In the genomic region with DNA sequence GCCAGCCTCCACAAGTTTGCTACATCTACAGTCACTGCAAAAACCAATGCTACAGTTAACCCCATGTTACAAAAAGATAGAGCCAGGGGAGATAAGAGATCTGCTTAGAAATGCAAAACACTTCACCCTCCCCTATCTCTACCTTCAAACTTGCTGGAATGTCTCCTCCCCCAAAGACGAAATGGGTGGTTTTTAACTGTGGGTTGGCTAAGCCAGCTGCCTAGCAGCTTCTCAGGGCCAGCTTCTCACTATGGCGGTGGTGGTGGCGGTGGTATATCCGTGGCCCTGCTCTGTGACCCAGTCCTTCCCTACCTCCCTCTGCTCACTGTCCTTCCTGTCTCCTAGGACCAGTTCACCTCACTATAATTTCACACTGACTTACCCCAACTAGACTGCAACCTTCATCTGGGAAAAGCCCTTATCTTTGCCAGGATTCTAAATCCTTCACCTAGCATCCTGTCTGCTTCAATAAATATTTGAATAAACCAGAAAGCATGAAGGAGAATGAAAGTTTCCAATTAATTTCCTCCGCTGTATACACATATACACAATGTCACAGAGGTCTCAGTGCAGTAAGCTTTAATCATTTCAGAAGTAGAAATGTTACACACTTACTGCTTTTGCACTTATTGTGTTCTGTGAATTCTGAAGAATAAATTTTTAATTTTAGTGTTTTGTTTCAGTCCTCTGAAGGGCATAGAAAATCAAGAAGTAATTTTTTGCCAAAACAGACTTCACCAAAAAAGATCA, we compare ENCODE assay signal across 8 cellular contexts. TPM values are rescaled to one million over a fixed set of nuclear protein-coding genes. Genes with fewer than 3 reads are reported as not detected.
DNase-seq lines count a peak whose midpoint lies in the region; ATAC-seq, FAIRE-seq and TF ChIP-seq lines count a peak whose summit lies in the region.

No MANE protein-coding gene starts in this region.

- no peak overlapping the region for H3K56ac ChIP-seq in H1 (replicated peaks; ENCODE audit: insufficient read length, low read depth, low read length)

- ATAC-seq in GM18907 (IDR thresholded peaks at IDR 0.05; ENCODE audit: unreplicated experiment), result peak; percentile 68
- ATAC-seq in HG02798 (IDR thresholded peaks at IDR 0.05; ENCODE audit: poor library complexity, unreplicated experiment), result peak; percentile 74

- H2AFZ ChIP-seq in OCI-LY1 (ENCODE audit: low read length) (no peak overlapping the region), H1 (ENCODE audit: low read length) (no peak overlapping the region)

- intact Hi-C loops in breast epithelium (cut with DNase I; ENCODE audit: low total_unique reads), result no loop called here

- peak overlapping the region; percentile 79 for H3K4me2 ChIP-seq in OCI-LY1 (ENCODE audit: low read length)
- peak overlapping the region; percentile 46 to 53; a peak in 3 of 4 replicates for H3K4me2 ChIP-seq in H1 (ENCODE audit: insufficient read depth in 1 of 2, low read depth in 2 of 2, low read length in 2 of 2)

- no peaks in the 10 kb centered on the region; the same call in 1 of the 2 replicates for H3K79me1 ChIP-seq in H1 (ENCODE audit: low read depth, low read length)

- H2BK12ac ChIP-seq in H1 (ENCODE audit: low read depth, low read length), result no peak overlapping the region

- H3K9me2 ChIP-seq in OCI-LY1 (ENCODE audit: low read depth, low read length), result no peaks in the 10 kb centered on the region

- H3K4me3 ChIP-seq in OCI-LY1 (ENCODE audit: low read depth, low read length, poor library complexity, severe bottlenecking) (peak overlapping the region; percentile 46), H1 (ENCODE audit: extremely low read depth in 1 of 4, insufficient read depth in 2 of 4, low read depth in 3 of 4, low read length in 4 of 4) (peak overlapping the region in 1 of 4 experiments; percentile 24; a peak in 1 of 8 replicates), breast epithelium (no peak overlapping the region)

- TF ChIP-seq EP300 in H1 (IDR thresholded peaks at IDR 0.05; ENCODE audit: borderline replicate concordance in 1 of 2, low read depth in 2 of 2, low read length in 2 of 2), result no peak

- H4K91ac ChIP-seq in H1 (replicated peaks; ENCODE audit: insufficient read length, low read length), result no peak overlapping the region

- no peak overlapping the region for H3K14ac ChIP-seq in H1 (ENCODE audit: insufficient read length)

- POLR2A ChIA-PET in H1 (lab: Charles Lee; ENCODE audit: partially characterized antibody), result interaction anchor here (0.7 kb wide), 1 partner anchor 9 kb away, joined by 3 read pairs; no protein-coding TSS in a partner anchor

- peak overlapping the region; percentile 72 for H4K5ac ChIP-seq in H1 (ENCODE audit: insufficient read length, low read depth, low read length)

- no peak for TF ChIP-seq RAD21 in H1 (IDR thresholded peaks at IDR 0.05 in 1 of 2, conservative IDR thresholded peaks at IDR 0.05 in 1 of 2; ENCODE audit: low read depth in 2 of 2, low read length in 2 of 2)

- no peaks in the 10 kb centered on the region for H3K9me3 ChIP-seq in OCI-LY1 (ENCODE audit: low read length)
- H3K9me3 ChIP-seq in H1 (ENCODE audit: insufficient read depth in 2 of 2, low read depth in 1 of 2, low read length in 1 of 2), result no peaks in the 10 kb centered on the region
- H3K9me3 ChIP-seq in breast epithelium, result no peaks in the 10 kb centered on the region

- H3K9ac ChIP-seq in OCI-LY1 (ENCODE audit: low read length) (peak overlapping the region; percentile 62), H1 (replicated peaks in 1 of 4; ENCODE audit: extremely low read depth in 1 of 4, low read depth in 3 of 4, low read length in 3 of 4) (peak overlapping the region in 1 of 4 experiments; percentile 37; a peak in 1 of 7 replicates)

- H3K36me3 ChIP-seq in OCI-LY1 (ENCODE audit: insufficient read depth, low read length) (no peaks in the 10 kb centered on the region), H1 (ENCODE audit: control insufficient read depth in 2 of 4, insufficient read depth in 4 of 4, low read length in 3 of 4) (no peaks in the 10 kb centered on the region), breast epithelium (no peaks in the 10 kb centered on the region)

- peak; percentile 60 for FAIRE-seq in H1 (lab: Jason Lieb, UNC)

- no peaks in the 10 kb centered on the region for H3K27me3 ChIP-seq in OCI-LY1 (ENCODE audit: insufficient read depth, low read length)
- no peaks in the 10 kb centered on the region for H3K27me3 ChIP-seq in H1 (replicated peaks in 1 of 4; ENCODE audit: control insufficient read depth in 3 of 4, extremely low read depth in 1 of 4, insufficient read depth in 3 of 4, low read length in 3 of 4)
- H3K27me3 ChIP-seq in breast epithelium, result peaks cover 0 to 25% of the 10 kb centered on the region in 2 donors

- peak overlapping the region; percentile 63; the same call in 1 of the 2 replicates for H2BK5ac ChIP-seq in H1 (ENCODE audit: low read depth, low read length)

- TF ChIP-seq CTCF in OCI-LY1 (IDR thresholded peaks at IDR 0.05; ENCODE audit: low read length), result no peak
- no peak for TF ChIP-seq CTCF in H1 (IDR thresholded peaks at IDR 0.05; ENCODE audit: control extremely low read depth in 1 of 3, insufficient read depth in 1 of 3, low read depth in 1 of 3, low read length in 3 of 3)
- TF ChIP-seq CTCF in breast epithelium (IDR thresholded peaks at IDR 0.05), result no peak

- TF ChIP-seq POLR2A in H1 (IDR thresholded peaks at IDR 0.05; ENCODE audit: control extremely low read depth in 1 of 2, low read depth in 2 of 2, low read length in 2 of 2), result no peak
- no peak for TF ChIP-seq POLR2A in breast epithelium (IDR thresholded peaks at IDR 0.05)

- no peaks in the 10 kb centered on the region; the same call in 1 of the 2 replicates for H3K79me2 ChIP-seq in OCI-LY1 (ENCODE audit: insufficient read depth, low read length)
- peaks cover 0 to 2% of the 10 kb centered on the region in 2 experiments; a peak in 1 of 4 replicates for H3K79me2 ChIP-seq in H1 (ENCODE audit: control insufficient read depth in 1 of 2, insufficient read depth in 2 of 2, low read length in 2 of 2)

- peak in 1 of 2 experiments; percentile 13 for DNase-seq in H1 (ENCODE audit: low read depth in 1 of 2, low spot score in 2 of 2)
- DNase-seq in HuH-7.5 (ENCODE audit: low spot score), result no peak
- no peak for DNase-seq in midbrain (lab: John Stamatoyannopoulos, UW)
- no peak for DNase-seq in NCI-H524 (lab: John Stamatoyannopoulos, UW)
- no peak for DNase-seq in breast epithelium (ENCODE audit: low spot score in 2 of 2)

- CTCF ChIA-PET in H1 (lab: Charles Lee; ENCODE audit: partially characterized antibody), result interaction anchor here (1.4 kb wide), 1 partner anchor 19 kb away, joined by 4 read pairs; no protein-coding TSS in a partner anchor

- H3K23ac ChIP-seq in H1 (ENCODE audit: insufficient read length), result no peak overlapping the region

- H2BK15ac ChIP-seq in H1 (ENCODE audit: low read length), result no peak overlapping the region

- no peak overlapping the region for H2AK5ac ChIP-seq in H1 (ENCODE audit: low read depth, low read length)

- no peak overlapping the region for H2BK120ac ChIP-seq in H1 (replicated peaks; ENCODE audit: low read depth, low read length)

- H3K18ac ChIP-seq in H1 (ENCODE audit: extremely low read depth, low read length), result peak overlapping the region; percentile 71

- H2BK20ac ChIP-seq in H1 (ENCODE audit: low read length), result no peak overlapping the region

- no peak overlapping the region for H3K4ac ChIP-seq in H1 (replicated peaks; ENCODE audit: insufficient read length, low read depth, low read length)

- H3K27ac ChIP-seq in OCI-LY1 (ENCODE audit: low read depth, low read length, poor library complexity, severe bottlenecking) (peak overlapping the region; percentile 94), H1 (ENCODE audit: low read depth, low read length) (no peak overlapping the region; the same call in 1 of the 2 replicates), breast epithelium (no peak overlapping the region)

- H3K23me2 ChIP-seq in H1 (ENCODE audit: low read depth, low read length), result no peaks in the 10 kb centered on the region

- 34% methylated on average over 5 of the region's 5 CpGs; no CpG with 5 or more reads in 1 of the 2 experiments for WGBS in H1 (ENCODE audit: extremely low coverage in 1 of 2, insufficient coverage in 1 of 2, insufficient read length in 1 of 2, insufficient replicate concordance in 2 of 2, low coverage in 1 of 2, low lambda C conversion rate in 2 of 2, missing lambda C conversion rate in 1 of 2), 2 experiments

- no peaks in the 10 kb centered on the region for H3F3A ChIP-seq in OCI-LY1 (ENCODE audit: insufficient read depth, low read length)

- H4K8ac ChIP-seq in H1 (ENCODE audit: extremely low read depth, insufficient read depth, low read length), result no peak overlapping the region

- H4K20me1 ChIP-seq in OCI-LY1 (ENCODE audit: insufficient read depth, low read length), result no peaks in the 10 kb centered on the region
- no peaks in the 10 kb centered on the region for H4K20me1 ChIP-seq in H1 (replicated peaks in 1 of 2; ENCODE audit: control insufficient read depth in 1 of 2, insufficient read depth in 2 of 2, low read length in 2 of 2)

- peaks cover 46% of the 10 kb centered on the region for H3K4me1 ChIP-seq in OCI-LY1 (ENCODE audit: insufficient read depth, low read length, severe bottlenecking)
- H3K4me1 ChIP-seq in H1 (replicated peaks in 1 of 4; ENCODE audit: control insufficient read depth in 3 of 4, insufficient read depth in 4 of 4, low read length in 3 of 4), result peaks cover 3 to 12% (median 4%) of the 10 kb centered on the region in 4 experiments; a peak in 5 of 7 replicates
- H3K4me1 ChIP-seq in breast epithelium, result no peaks in the 10 kb centered on the region

TF ChIP-seq in H1, 55 proteins besides CTCF, POLR2A, EP300 and RAD21:
- peak; percentile 80 for TF ChIP-seq TEAD4 (IDR thresholded peaks at IDR 0.05; ENCODE audit: low read depth, low read length)
- TF ChIP-seq SP1 (IDR thresholded peaks at IDR 0.05; ENCODE audit: low read depth, low read length), result 0 out of 2 replicates have a peak, but pooled peaks have one; percentile 24
- 0 out of 2 replicates have a peak, but pooled peaks have one; percentile 8 for TF ChIP-seq YY1 (IDR thresholded peaks at IDR 0.05; ENCODE audit: low read depth, low read length)
- no peak for TF ChIP-seq HDAC2 (IDR thresholded peaks at IDR 0.05; ENCODE audit: borderline replicate concordance in 1 of 2, low read depth in 2 of 2, low read length in 2 of 2)
- 0 out of 2 replicates have a peak, but pooled peaks have one; percentile 24 for TF ChIP-seq TAF1 (IDR thresholded peaks at IDR 0.05; ENCODE audit: low read depth, low read length)
TF ChIP-seq in H1: peak in this region for 4.

RNA-seq across cellular contexts. Expression of a gene that starts 46.3 kb away (rescaled TPM):
- total RNA-seq in H1 (2021; fragmentation: NEBNext Ultra II Directional; extraction: Animal tissue kit (Norgen Biotek cat#: 25700)), result 13.4 and 15.3 TPM in 2 replicates
- polyA plus RNA-seq in H1 (2011; rRNA removed), result 5.3 and 7.2 TPM in 2 replicates
- polyA plus RNA-seq in H1 (2011; cell fraction: cytosol; rRNA removed), result 9.1 TPM
- 16.7 TPM for polyA plus RNA-seq in H1 (2011; cell fraction: nucleus; rRNA removed)
- 16.9 to 20.1 TPM (median 18.7 TPM) in 4 replicates for polyA plus RNA-seq in H1 (2012, experiment 1 of 2)
- polyA plus RNA-seq in H1 (2012, experiment 2 of 2), result 2.9 TPM
- 18.3 TPM for polyA plus RNA-seq in H1 (2013, experiment 1 of 2)
- polyA plus RNA-seq in H1 (2013, experiment 2 of 2), result 19.6 TPM
- 10.0 and 13.4 TPM in 2 replicates for polyA minus RNA-seq in H1 (2011; rRNA and poly(A)+ RNA removed)
- polyA minus RNA-seq in H1 (2011; cell fraction: cytosol; rRNA and poly(A)+ RNA removed), result 5.5 TPM
- polyA minus RNA-seq in H1 (2011; cell fraction: nucleus; rRNA and poly(A)+ RNA removed), result 13.2 TPM
- total RNA-seq in breast epithelium, result 10 to 100 TPM; 17.9 to 50.4 (median 21.0) TPM
